Comparison of ENCODE assay signal across 8 cellular contexts in the genomic region with DNA sequence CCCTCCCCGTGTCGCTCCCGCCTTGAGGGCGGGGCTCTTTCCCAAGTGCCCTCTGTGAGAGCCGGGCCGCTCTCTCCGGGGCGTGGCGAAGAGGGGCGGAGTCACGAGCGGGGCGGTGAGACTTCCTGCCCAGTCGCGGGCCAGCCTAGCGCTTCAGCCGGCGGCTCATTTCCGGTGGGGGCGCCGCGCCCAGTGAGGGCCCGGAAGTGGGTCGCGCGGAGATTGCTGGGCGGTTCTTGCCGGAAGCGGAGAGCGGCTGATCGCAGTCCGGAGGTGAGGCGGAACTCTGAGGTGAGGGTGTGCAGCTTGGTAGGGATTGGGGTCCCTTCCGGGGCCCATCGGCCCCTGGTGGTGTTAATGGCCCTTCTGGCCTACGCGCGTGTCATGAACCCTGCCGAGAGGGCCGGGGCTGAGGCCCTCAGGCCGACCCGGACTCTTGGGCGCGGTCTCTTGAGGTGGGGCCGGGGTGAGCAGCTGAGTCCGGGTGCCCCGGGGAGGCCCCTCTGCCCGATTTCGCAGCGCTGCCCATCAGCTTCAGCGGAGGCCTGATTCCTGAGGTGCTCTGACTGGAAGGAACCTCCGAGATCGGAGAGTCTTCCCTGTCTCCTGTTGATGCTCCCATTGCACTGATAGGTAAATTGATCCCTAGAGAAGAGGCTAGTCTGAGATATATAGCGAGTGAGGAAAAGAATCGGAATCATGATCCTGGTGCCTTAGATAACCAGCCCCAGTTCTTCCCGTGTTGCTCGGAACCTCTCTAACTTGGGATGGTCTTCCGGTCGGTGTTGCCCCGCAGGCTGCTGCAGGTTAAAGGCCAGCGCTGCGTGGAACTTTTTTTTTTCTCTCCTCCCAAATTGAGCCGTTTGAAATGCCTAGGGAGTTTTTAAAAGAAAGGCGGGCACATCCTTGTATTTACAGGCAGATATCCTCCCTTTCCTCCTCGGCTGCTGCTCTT. TPM values are rescaled to one million over a fixed set of nuclear protein-coding genes. Genes with fewer than 3 reads are reported as not detected.
DNase-seq lines count a peak whose midpoint lies in the region; ATAC-seq and TF ChIP-seq lines count a peak whose summit lies in the region.

A gene with protein sequence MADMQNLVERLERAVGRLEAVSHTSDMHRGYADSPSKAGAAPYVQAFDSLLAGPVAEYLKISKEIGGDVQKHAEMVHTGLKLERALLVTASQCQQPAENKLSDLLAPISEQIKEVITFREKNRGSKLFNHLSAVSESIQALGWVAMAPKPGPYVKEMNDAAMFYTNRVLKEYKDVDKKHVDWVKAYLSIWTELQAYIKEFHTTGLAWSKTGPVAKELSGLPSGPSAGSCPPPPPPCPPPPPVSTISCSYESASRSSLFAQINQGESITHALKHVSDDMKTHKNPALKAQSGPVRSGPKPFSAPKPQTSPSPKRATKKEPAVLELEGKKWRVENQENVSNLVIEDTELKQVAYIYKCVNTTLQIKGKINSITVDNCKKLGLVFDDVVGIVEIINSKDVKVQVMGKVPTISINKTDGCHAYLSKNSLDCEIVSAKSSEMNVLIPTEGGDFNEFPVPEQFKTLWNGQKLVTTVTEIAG (plus strand): TSS at position 219 of the 955 bp plus-strand sequence. CDS start 18,618 bp downstream, outside the sequence.

- H3K36me3 Mint-ChIP-seq in GM23338 (ENCODE audit: low read depth) = peaks cover 22% of the 10 kb centered on the region
- peaks cover 58% of the 10 kb centered on the region for H3K36me3 Mint-ChIP-seq in activated T-helper 2 cell treated with anti-CD3 and anti-CD28 coated beads, Interferon-gamma antibody, Interleukin-2, Interleukin-4, amounts not matched to agents 10 μg/mL and 5 μg/mL and 100 μg/mL, durations not matched to agents 14 hours and 24 hours and 36 hours (ENCODE audit: low read depth)
- H3K36me3 Mint-ChIP-seq in naive thymus-derived CD8-positive, alpha-beta T cell = peaks cover 10 to 39% (median 17%) of the 10 kb centered on the region in 3 donors

- H3K27me3 Mint-ChIP-seq in GM23338 (ENCODE audit: insufficient read depth, low read depth, poor library complexity) = peaks cover 10% of the 10 kb centered on the region
- H3K27me3 Mint-ChIP-seq in activated T-helper 2 cell treated with anti-CD3 and anti-CD28 coated beads, Interferon-gamma antibody, Interleukin-2, Interleukin-4, amounts not matched to agents 10 μg/mL and 5 μg/mL and 100 μg/mL, durations not matched to agents 14 hours and 24 hours and 36 hours (ENCODE audit: low read depth) = no peaks in the 10 kb centered on the region
- H3K27me3 Mint-ChIP-seq in naive thymus-derived CD8-positive, alpha-beta T cell = no peaks in the 10 kb centered on the region

- intact Hi-C loops in activated T-helper 2 cell treated with anti-CD3 and anti-CD28 coated beads, Interferon-gamma antibody, Interleukin-2, Interleukin-4, amounts not matched to agents 10 μg/mL and 5 μg/mL and 100 μg/mL, durations not matched to agents 14 hours and 24 hours and 36 hours (cut with micrococcal nuclease) = loop anchor here (1.0 to 10.0 kb wide), 6 partner anchors 9 to 654 kb away; partner anchors contain the start of genes MFSD2A, NFYC, RLF and ZMPSTE24

- H3K27ac ChIP-seq in DOHH2 (ENCODE audit: low read depth, low read length) (peak within 1 kb of the TSS; percentile 99), GM23338 (ENCODE audit: low read depth) (peak within 1 kb of the TSS; percentile 100), RWPE2 (ENCODE audit: poor library complexity, severe bottlenecking) (peak within 1 kb of the TSS; percentile 92), fibroblast of lung (ENCODE audit: insufficient read depth, low read length) (peak within 1 kb of the TSS; percentile 98)

- H3K9ac ChIP-seq in fibroblast of lung (ENCODE audit: insufficient read depth, low read length) = peak within 1 kb of the TSS; percentile 93

- H3K79me2 ChIP-seq in DOHH2 (ENCODE audit: control insufficient read depth, low read length) = peaks cover 52% of the 10 kb centered on the region
- H3K79me2 ChIP-seq in GM23338 (replicated peaks; ENCODE audit: insufficient read depth) = peaks cover 51% of the 10 kb centered on the region
- H3K79me2 ChIP-seq in fibroblast of lung (ENCODE audit: control insufficient read depth, insufficient read depth, low read length) = peaks cover 52% of the 10 kb centered on the region

- peaks cover 4% of the 10 kb centered on the region; the same call in 1 of the 2 replicates for H4K20me1 ChIP-seq in DOHH2 (ENCODE audit: control insufficient read depth, insufficient read depth, low read depth, low read length)
- peaks cover 35% of the 10 kb centered on the region for H4K20me1 ChIP-seq in GM23338 (replicated peaks; ENCODE audit: insufficient read depth)
- no peaks in the 10 kb centered on the region for H4K20me1 ChIP-seq in fibroblast of lung (ENCODE audit: control insufficient read depth, extremely low read depth, insufficient read depth, low read length)

- no peaks in the 10 kb centered on the region for H3K27me3 ChIP-seq in DOHH2 (ENCODE audit: control insufficient read depth, low read length)
- no peaks in the 10 kb centered on the region for H3K27me3 ChIP-seq in GM23338 (ENCODE audit: insufficient read depth)
- no peaks in the 10 kb centered on the region for H3K27me3 ChIP-seq in RWPE2 (ENCODE audit: insufficient read depth, poor library complexity, severe bottlenecking)
- no peaks in the 10 kb centered on the region for H3K27me3 ChIP-seq in fibroblast of lung (ENCODE audit: control insufficient read depth, insufficient read depth, low read length)

- POLR2A ChIA-PET in naive thymus-derived CD8-positive, alpha-beta T cell (lab: Charles Lee) = interaction anchor here (0.6 to 15.8 kb wide), 19 partner anchors 9 to 651 kb away, joined by 3 to 246 read pairs (median 7); partner anchors contain the start of genes COL9A2, NFYC and ZMPSTE24

- H3K4me1 Mint-ChIP-seq in GM23338 = peaks cover 21% of the 10 kb centered on the region
- peaks cover 55% of the 10 kb centered on the region for H3K4me1 Mint-ChIP-seq in activated T-helper 2 cell treated with anti-CD3 and anti-CD28 coated beads, Interferon-gamma antibody, Interleukin-2, Interleukin-4, amounts not matched to agents 10 μg/mL and 5 μg/mL and 100 μg/mL, durations not matched to agents 14 hours and 24 hours and 36 hours (ENCODE audit: low read depth)
- peaks cover 32 to 86% (median 75%) of the 10 kb centered on the region in 4 donors for H3K4me1 Mint-ChIP-seq in naive thymus-derived CD8-positive, alpha-beta T cell

- H3K27ac Mint-ChIP-seq in GM23338 = peak within 1 kb of the TSS; percentile 99
- H3K27ac Mint-ChIP-seq in activated T-helper 2 cell treated with anti-CD3 and anti-CD28 coated beads, Interferon-gamma antibody, Interleukin-2, Interleukin-4, amounts not matched to agents 10 μg/mL and 5 μg/mL and 100 μg/mL, durations not matched to agents 14 hours and 24 hours and 36 hours = peak within 1 kb of the TSS; percentile 99
- H3K27ac Mint-ChIP-seq in naive thymus-derived CD8-positive, alpha-beta T cell = peak within 1 kb of the TSS; percentile 78 to 99 (median 96)

- no peaks in the 10 kb centered on the region; the same call in 2 of the 3 replicates for H3K9me3 Mint-ChIP-seq in GM23338
- H3K9me3 Mint-ChIP-seq in activated T-helper 2 cell treated with anti-CD3 and anti-CD28 coated beads, Interferon-gamma antibody, Interleukin-2, Interleukin-4, amounts not matched to agents 10 μg/mL and 5 μg/mL and 100 μg/mL, durations not matched to agents 14 hours and 24 hours and 36 hours = no peaks in the 10 kb centered on the region
- no peaks in the 10 kb centered on the region for H3K9me3 Mint-ChIP-seq in naive thymus-derived CD8-positive, alpha-beta T cell

- ATAC-seq in GM23338 (peak; percentile 90), RWPE2 (ENCODE audit: low read depth) (peak; percentile 82)
- peak; percentile 81 to 84 for ATAC-seq in naive thymus-derived CD8-positive, alpha-beta T cell

- H3K9me3 ChIP-seq in DOHH2 (ENCODE audit: control insufficient read depth, insufficient read depth, low read length) = no peaks in the 10 kb centered on the region
- no peaks in the 10 kb centered on the region for H3K9me3 ChIP-seq in RWPE2 (ENCODE audit: severe bottlenecking)
- H3K9me3 ChIP-seq in fibroblast of lung (ENCODE audit: control insufficient read depth, insufficient read depth, low read depth, low read length) = no peaks in the 10 kb centered on the region

- H3F3A ChIP-seq in DOHH2 (ENCODE audit: control insufficient read depth, insufficient read depth) = peaks cover 19% of the 10 kb centered on the region
- H3F3A ChIP-seq in GM23338 (replicated peaks; ENCODE audit: low read depth) = peaks cover 3% of the 10 kb centered on the region; the same call in 1 of the 2 replicates

- H2AFZ ChIP-seq in GM23338 (no peak within 1 kb of the TSS), fibroblast of lung (ENCODE audit: low read length) (peak within 1 kb of the TSS; percentile 56)

- H3K4me3 ChIP-seq in DOHH2 (ENCODE audit: low read length) (peak within 1 kb of the TSS; percentile 96), GM23338 (peak within 1 kb of the TSS; percentile 96), RWPE2 (ENCODE audit: severe bottlenecking) (peak within 1 kb of the TSS; percentile 76), fibroblast of lung (replicated peaks in 1 of 4; ENCODE audit: control extremely low read depth in 1 of 4, insufficient read depth in 1 of 4, low read depth in 3 of 4, low read length in 4 of 4) (peak within 1 kb of the TSS; percentile 93 to 100 (median 98))

- H3K4me2 ChIP-seq in DOHH2 (ENCODE audit: low read length) = peak within 1 kb of the TSS; percentile 97
- H3K4me2 ChIP-seq in GM23338 = peak within 1 kb of the TSS; percentile 96
- H3K4me2 ChIP-seq in fibroblast of lung (ENCODE audit: extremely low read depth, insufficient read depth, low read length) = peak within 1 kb of the TSS; percentile 98

- no peak for TF ChIP-seq CTCF in DOHH2 (IDR thresholded peaks at IDR 0.05; ENCODE audit: low read depth, low read length, poor library complexity, severe bottlenecking)
- no peak for TF ChIP-seq CTCF in GM23338 (conservative IDR thresholded peaks at IDR 0.05; ENCODE audit: low read depth in 2 of 2)
- TF ChIP-seq CTCF in RWPE2 (IDR thresholded peaks at IDR 0.05; ENCODE audit: poor library complexity, severe bottlenecking) = no peak
- TF ChIP-seq CTCF in fibroblast of lung (conservative IDR thresholded peaks at IDR 0.05 in 1 of 2, IDR thresholded peaks at IDR 0.05 in 1 of 2; ENCODE audit: low read depth in 1 of 2, low read length in 2 of 2) = no peak

- H3K4me1 ChIP-seq in DOHH2 (ENCODE audit: control insufficient read depth, low read length) (peaks cover 57% of the 10 kb centered on the region), GM23338 (ENCODE audit: insufficient read depth) (peaks cover 13% of the 10 kb centered on the region), RWPE2 (ENCODE audit: insufficient read depth, poor library complexity, severe bottlenecking) (peaks cover 26% of the 10 kb centered on the region), fibroblast of lung (ENCODE audit: control insufficient read depth, extremely low read depth, insufficient read depth, low read length) (peaks cover 27% of the 10 kb centered on the region)

- H3K36me3 ChIP-seq in DOHH2 (ENCODE audit: control insufficient read depth, low read length) (peaks cover 52% of the 10 kb centered on the region), GM23338 (ENCODE audit: insufficient read depth) (no peaks in the 10 kb centered on the region), RWPE2 (ENCODE audit: low read depth) (peaks cover 41% of the 10 kb centered on the region), fibroblast of lung (ENCODE audit: control insufficient read depth, insufficient read depth, low read length) (no peaks in the 10 kb centered on the region)

- DNase-seq in GM23338 (ENCODE audit: low spot score) = peak; percentile 99
- DNase-seq in LHCN-M2 (ENCODE audit: low read depth) = peak; percentile 98
- peak; percentile 97 for DNase-seq in RWPE2 (ENCODE audit: low spot score)
- DNase-seq in activated T-helper 2 cell treated with anti-CD3 and anti-CD28 coated beads, Interferon-gamma antibody, Interleukin-2, Interleukin-4, amounts not matched to agents 10 μg/mL and 5 μg/mL and 100 μg/mL, durations not matched to agents 14 hours and 24 hours and 36 hours (ENCODE audit: low spot score) = peak; percentile 100
- peak; percentile 98 to 99 for DNase-seq in fibroblast of lung (ENCODE audit: low read depth in 2 of 2)
- peak; percentile 97 to 100 (median 100) for DNase-seq in naive thymus-derived CD8-positive, alpha-beta T cell
- DNase-seq in stimulated activated naive CD4-positive, alpha-beta T cell treated with Interleukin-2 at 50 U/mL for 16 hours (lab: John Stamatoyannopoulos, UW) = peak; percentile 100

- no peaks in the 10 kb centered on the region for H3K9me2 ChIP-seq in DOHH2 (replicated peaks; ENCODE audit: control insufficient read depth, low read length)
- no peaks in the 10 kb centered on the region for H3K9me2 ChIP-seq in GM23338 (ENCODE audit: insufficient read depth)

- peak within 1 kb of the TSS; percentile 97 for H3K4me3 Mint-ChIP-seq in GM23338
- peak within 1 kb of the TSS; percentile 94 for H3K4me3 Mint-ChIP-seq in activated T-helper 2 cell treated with anti-CD3 and anti-CD28 coated beads, Interferon-gamma antibody, Interleukin-2, Interleukin-4, amounts not matched to agents 10 μg/mL and 5 μg/mL and 100 μg/mL, durations not matched to agents 14 hours and 24 hours and 36 hours (ENCODE audit: low read depth)
- H3K4me3 Mint-ChIP-seq in naive thymus-derived CD8-positive, alpha-beta T cell = peak within 1 kb of the TSS; percentile 76 to 100 (median 95)

RNA-seq across cellular contexts. Expression of the gene that starts here (rescaled TPM):
- 222 and 254 TPM in 2 replicates for total RNA-seq in GM23338 (2014; rRNA removed; shearing (Covaris generic))
- polyA plus RNA-seq in GM23338 (2016; fragmentation: Nextera tagmentation; extraction: Ambion mirVana) (109 and 133 TPM in 2 replicates), fibroblast of lung (744 and 836 TPM in 2 replicates)
- total RNA-seq in LHCN-M2 (2014; rRNA removed) (505 and 541 TPM in 2 replicates), fibroblast of lung (270 and 352 TPM in 2 replicates)
- polyA plus RNA-seq in LHCN-M2 (2012) = 475 TPM
- total RNA-seq in activated T-helper 2 cell treated with anti-CD3 and anti-CD28 coated beads, Interferon-gamma antibody, Interleukin-2, Interleukin-4, amounts not matched to agents 10 μg/mL and 5 μg/mL and 100 μg/mL, durations not matched to agents 14 hours and 24 hours and 36 hours = 512 and 520 TPM in 2 replicates
- 489 and 534 TPM in 2 replicates for polyA plus RNA-seq in fibroblast of lung (2012)
- 121 and 134 TPM in 2 replicates for polyA minus RNA-seq in fibroblast of lung (ENCODE audit: low replicate concordance)
- 100 to 1,000 TPM; 313 to 314 TPM for total RNA-seq in naive thymus-derived CD8-positive, alpha-beta T cell
- polyA plus RNA-seq in naive thymus-derived CD8-positive, alpha-beta T cell = 100 to 1,000 TPM; 610 to 675 (median 672) TPM

Comparison
In these comparisons a context has a peak if more than half of its experiments do, and no peak if none do; other contexts are left out.
1. Peak in every context shown above with its lines: DNase-seq, ATAC-seq, H3K4me3 ChIP-seq and H3K27ac ChIP-seq.